ENCODE assay signal across 1 cellular context in genomic region chr19:7799640-7800355, GRCh38.
TF ChIP-seq lines count a peak whose summit lies in the region.

No MANE protein-coding gene starts in this region.

TF ChIP-seq in endothelial cell of umbilical vein, 7 proteins besides CTCF, POLR2A, EP300 and RAD21:
- TF ChIP-seq MYC (IDR thresholded peaks at IDR 0.05; ENCODE audit: low read depth, low read length) = no peak
- no peak for TF ChIP-seq GATA2 (IDR thresholded peaks at IDR 0.05; ENCODE audit: insufficient read depth, insufficient read length, low read depth, low read length)
- no peak for TF ChIP-seq JUN (IDR thresholded peaks at IDR 0.05; ENCODE audit: borderline replicate concordance, insufficient read depth, insufficient read length, low read depth)
- no peak for TF ChIP-seq POLR2AphosphoS5 (IDR thresholded peaks at IDR 0.05; ENCODE audit: insufficient read depth, low read depth, low read length)
- no peak for TF ChIP-seq EZH2 (IDR thresholded peaks at IDR 0.05; ENCODE audit: borderline replicate concordance, low read depth, low read length, severe bottlenecking)
- TF ChIP-seq MAX (IDR thresholded peaks at IDR 0.05; ENCODE audit: insufficient read depth, insufficient read length) = no peak
- TF ChIP-seq FOS (IDR thresholded peaks at IDR 0.05; ENCODE audit: borderline replicate concordance, insufficient read depth, low read length) = no peak
